1 cellular context compared by ENCODE assay signal in genomic region chr1:179079113-179079761, GRCh38.
TF ChIP-seq lines count a peak whose summit lies in the region.

No MANE protein-coding gene starts in this region.

TF ChIP-seq in WTC11, 78 proteins besides CTCF, POLR2A, EP300 and RAD21 (continued from another document):
- no peak for TF ChIP-seq AFF4 (CRISPR knock-in tag; IDR thresholded peaks at IDR 0.05; ENCODE audit: borderline replicate concordance)
